ENCODE assay signal across 32 cellular contexts in the genomic region with DNA sequence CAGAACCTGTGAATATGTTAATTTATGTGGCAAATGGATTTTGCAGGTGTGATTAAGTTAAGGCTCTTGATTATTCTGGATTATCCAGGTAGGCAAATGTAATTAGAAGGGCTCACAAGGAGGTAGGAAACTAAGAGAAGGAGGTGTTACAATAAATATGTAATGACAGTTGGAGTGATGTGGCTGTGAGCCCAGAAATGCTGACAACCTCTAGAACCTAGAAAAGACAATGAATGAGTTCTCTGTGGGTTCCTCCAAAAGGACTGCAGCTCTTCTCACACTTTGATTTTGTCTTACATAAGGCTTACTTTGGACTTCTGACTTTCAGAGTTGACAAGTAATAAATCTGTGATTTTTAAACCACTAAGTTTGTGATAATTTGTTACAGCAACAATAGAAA.
"Had no signal": no experiment of that assay in that cellular context is flagged by ENCODE, and none has a peak within 500 bp of the region (broad histone marks: within the 10 kb centered on the region; RNA-seq: fewer than 3 reads in every experiment).

No MANE protein-coding gene starts in this region.

- H3K4me1 ChIP-seq: ascending aorta had no signal

- DNase-seq: activated CD4-positive, alpha-beta memory T cell treated with anti-CD3 and anti-CD28 coated beads, Interleukin-2, amount 10 ng/mL, durations not matched to agents 7 days and 5 days; activated CD4-positive, alpha-beta T cell treated with anti-CD3 and anti-CD28 coated beads for 1 hour; activated CD4-positive, alpha-beta T cell treated with anti-CD3 and anti-CD28 coated beads for 36 hours; activated CD4-positive, alpha-beta T cell treated with anti-CD3 and anti-CD28 coated beads for 48 hours; activated CD4-positive, alpha-beta T cell treated with anti-CD3 and anti-CD28 coated beads, Interleukin-2, amount 10 ng/mL, durations not matched to agents 7 days and 5 days; activated CD4-positive, alpha-beta T cell treated with anti-CD3 and anti-CD28 coated beads, Interleukin-2, amount 50 U/mL, for 48 hours; activated CD4-positive, CD25-positive, alpha-beta regulatory T cell; activated CD8-positive, alpha-beta memory T cell treated with anti-CD3 and anti-CD28 coated beads for 24 hours; activated CD8-positive, alpha-beta memory T cell treated with anti-CD3 and anti-CD28 coated beads, Interleukin-2, amount 10 ng/mL, durations not matched to agents 7 days and 5 days; activated CD8-positive, alpha-beta memory T cell treated with anti-CD3 and anti-CD28 coated beads, Interleukin-2, amount 50 U/mL, for 48 hours; activated CD8-positive, alpha-beta T cell treated with anti-CD3 and anti-CD28 coated beads, Interleukin-2, amount 10 ng/mL, durations not matched to agents 7 days and 5 days; activated effector memory CD4-positive, alpha-beta T cell treated with Interleukin-2 at 50 U/mL for 16 hours; activated gamma-delta T cell; activated naive CD4-positive, alpha-beta T cell treated with anti-CD3 and anti-CD28 coated beads, Interleukin-2, amount 10 ng/mL, durations not matched to agents 7 days and 5 days; activated naive CD4-positive, alpha-beta T cell treated with Interleukin-2 at 50 U/mL for 16 hours; activated naive CD8-positive, alpha-beta T cell treated with anti-CD3 and anti-CD28 coated beads, Interleukin-2, amount 10 ng/mL, durations not matched to agents 7 days and 5 days; activated naive CD8-positive, alpha-beta T cell treated with anti-CD3 and anti-CD28 coated beads, Interleukin-2, amount 50 U/mL, for 24 hours; activated T-cell treated with anti-CD3 and anti-CD28 coated beads, Interleukin-2, amount 50 U/mL, for 24 hours; activated T-cell treated with anti-CD3 and anti-CD28 coated beads, Interleukin-2, amount 50 U/mL, for 48 hours; amygdala; anterior cingulate cortex; caudate nucleus; cerebellar nuclear complex; T-helper 1 cell; T-helper 2 cell; T-helper 9 cell had no signal

- H3K27me3 ChIP-seq: ascending aorta, cardiac muscle cell had no signal

- H3K27ac ChIP-seq: ascending aorta, cardiac muscle cell, VCaP had no signal

- ATAC-seq: activated CD4-positive, alpha-beta T cell treated with anti-CD3 and anti-CD28 coated beads for 36 hours; activated CD4-positive, CD25-positive, alpha-beta regulatory T cell treated with anti-CD3 and anti-CD28 coated beads, Interleukin-2, amount 50 U/mL, for 24 hours; activated CD8-positive, alpha-beta memory T cell treated with anti-CD3 and anti-CD28 coated beads, Interleukin-2, amount 10 ng/mL, durations not matched to agents 7 days and 5 days; activated CD8-positive, alpha-beta T cell treated with anti-CD3 and anti-CD28 coated beads, Interleukin-2, amount 10 ng/mL, durations not matched to agents 7 days and 5 days; activated naive CD8-positive, alpha-beta T cell treated with anti-CD3 and anti-CD28 coated beads, Interleukin-2, amount 50 U/mL, for 24 hours had no signal

- H3K9me3 ChIP-seq: ascending aorta had no signal

- H3K4me3 ChIP-seq: ascending aorta, cardiac muscle cell had no signal

- H3K36me3 ChIP-seq: ascending aorta, cardiac muscle cell had no signal

- FAIRE-seq: bronchial epithelial cell, TTC549 had no signal
